In the genomic region with DNA sequence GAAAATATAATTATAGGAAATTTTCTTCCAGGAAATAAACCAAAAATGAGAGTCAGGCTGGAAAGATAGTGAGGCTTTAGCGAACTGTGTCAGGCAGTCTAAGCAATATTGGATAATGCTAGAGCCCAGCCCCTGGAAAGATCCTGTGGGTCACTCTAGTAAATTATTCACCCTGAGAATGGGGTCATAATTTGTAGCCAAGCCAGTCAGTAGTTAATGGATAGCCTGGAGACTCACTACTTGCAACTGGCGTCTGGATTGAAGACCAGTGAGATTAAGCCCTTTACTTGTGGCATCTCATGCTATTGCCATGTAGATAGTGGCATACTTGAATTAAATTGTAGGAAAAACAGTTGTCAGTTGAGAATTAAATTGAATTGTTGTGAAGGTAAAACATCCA, we compare ENCODE assay signal across 21 cellular contexts. TPM values are rescaled to one million over a fixed set of nuclear protein-coding genes. Genes with fewer than 3 reads are reported as not detected.
"Had no signal": no experiment of that assay in that cellular context is flagged by ENCODE, and none has a peak within 500 bp of the region (broad histone marks: within the 10 kb centered on the region; RNA-seq: fewer than 3 reads in every experiment).

No MANE protein-coding gene starts in this region.

RNA-seq across cellular contexts. Expression of a gene that starts 51.0 kb away (rescaled TPM):
- total RNA-seq: heart left ventricle; kidney epithelial cell; left ventricle myocardium superior; lower lobe of right lung; mammary epithelial cell; mesothelial cell of epicardium; mononuclear cell; naive thymus-derived CD8-positive, alpha-beta T cell; occipital lobe; osteocyte; progenitor cell of endocrine pancreas; pulmonary artery endothelial cell; right cardiac atrium; sigmoid colon; stomach; testis; thyroid gland; transverse colon; upper lobe of left lung; urinary bladder; vagina had no signal
